21 cellular contexts compared by ENCODE assay signal in the genomic region with DNA sequence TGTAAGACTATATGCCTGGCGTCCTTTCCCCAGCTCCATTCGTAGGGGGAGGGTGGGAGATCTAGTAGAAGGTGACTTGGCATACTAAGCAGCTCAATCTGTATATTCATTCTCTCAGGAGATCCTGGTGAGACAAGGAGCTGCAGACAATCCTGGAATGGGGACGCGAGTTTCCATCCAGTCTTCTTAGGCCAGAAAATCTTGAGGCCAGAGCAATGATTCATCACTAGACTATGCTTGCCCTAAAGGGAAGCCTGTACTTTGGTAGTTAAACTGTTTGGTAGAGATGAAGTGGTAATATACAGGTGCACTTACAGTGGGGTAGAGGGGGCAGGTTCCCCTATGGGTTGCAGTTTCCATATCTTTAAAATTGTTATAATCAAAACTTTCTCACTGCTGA.
DNase-seq lines count a peak whose midpoint lies in the region; ATAC-seq and TF ChIP-seq lines count a peak whose summit lies in the region.
"Had no signal": no experiment of that assay in that cellular context is flagged by ENCODE, and none has a peak within 500 bp of the region (broad histone marks: within the 10 kb centered on the region; RNA-seq: fewer than 3 reads in every experiment).

No MANE protein-coding gene starts in this region.

- H3K27ac ChIP-seq in trophoblast cell (ENCODE audit: low read depth, low read length) (peak overlapping the region; percentile 6), GM23338 (ENCODE audit: low read depth) (no peak overlapping the region)
- H3K27ac ChIP-seq: BLaER1 treated with 17β-estradiol and CSF1 and Interleukin-3, amounts not matched to agents 10 nM and 100 nM; ovary; SJSA1; upper lobe of right lung had no signal

- no peaks in the 10 kb centered on the region for H3K9me3 Mint-ChIP-seq in GM23338
- H3K9me3 Mint-ChIP-seq: activated CD4-positive, alpha-beta memory T cell treated with anti-CD3 and anti-CD28 coated beads for 36 hours; activated naive CD8-positive, alpha-beta T cell treated with anti-CD3 and anti-CD28 coated beads, Interleukin-2, amount 50 U/mL, for 24 hours had no signal

- no peaks in the 10 kb centered on the region for H3K36me3 Mint-ChIP-seq in GM23338 (ENCODE audit: low read depth)
- H3K36me3 Mint-ChIP-seq: activated CD4-positive, alpha-beta memory T cell treated with anti-CD3 and anti-CD28 coated beads for 36 hours had no signal

- H3K79me1 ChIP-seq in trophoblast cell (ENCODE audit: low read length) = peaks cover 2% of the 10 kb centered on the region

- H3K4me2 ChIP-seq in trophoblast cell (ENCODE audit: low read length) (no peak overlapping the region), GM23338 (no peak overlapping the region)
- H3K4me2 ChIP-seq: BLaER1 treated with 17β-estradiol and CSF1 and Interleukin-3, amounts not matched to agents 10 nM and 100 nM had no signal

- H3K4me3 Mint-ChIP-seq in GM23338 = no peak overlapping the region
- H3K4me3 Mint-ChIP-seq: activated CD4-positive, alpha-beta memory T cell treated with anti-CD3 and anti-CD28 coated beads for 36 hours; activated naive CD8-positive, alpha-beta T cell treated with anti-CD3 and anti-CD28 coated beads, Interleukin-2, amount 50 U/mL, for 24 hours had no signal

- WGBS in trophoblast cell (ENCODE audit: extremely low coverage, insufficient coverage, insufficient read length) = no CpG with 5 or more reads among the region's 4 CpGs

- H3K23ac ChIP-seq in trophoblast cell (ENCODE audit: low read length) = no peak overlapping the region

- H3K9ac ChIP-seq in trophoblast cell (ENCODE audit: low read length) = no peak overlapping the region
- H3K9ac ChIP-seq: BLaER1 treated with 17β-estradiol and CSF1 and Interleukin-3, amounts not matched to agents 10 nM and 100 nM had no signal

- H3K4me1 ChIP-seq in trophoblast cell (ENCODE audit: control insufficient read depth in 1 of 2, insufficient read depth in 2 of 2, low read length in 2 of 2) = peaks cover 2 to 3% of the 10 kb centered on the region in 2 experiments
- H3K4me1 ChIP-seq in GM23338 (ENCODE audit: insufficient read depth) = no peaks in the 10 kb centered on the region
- H3K4me1 ChIP-seq: BLaER1 treated with 17β-estradiol and CSF1 and Interleukin-3, amounts not matched to agents 10 nM and 100 nM; SJSA1; upper lobe of right lung had no signal

- H3K4me1 Mint-ChIP-seq in GM23338 = no peaks in the 10 kb centered on the region
- H3K4me1 Mint-ChIP-seq: activated naive CD8-positive, alpha-beta T cell treated with anti-CD3 and anti-CD28 coated beads, Interleukin-2, amount 50 U/mL, for 24 hours had no signal

- H4K12ac ChIP-seq in trophoblast cell (ENCODE audit: low read depth, low read length) = no peak overlapping the region

- no peaks in the 10 kb centered on the region for H3K27me3 Mint-ChIP-seq in GM23338 (ENCODE audit: insufficient read depth, low read depth, poor library complexity)
- H3K27me3 Mint-ChIP-seq: activated CD4-positive, alpha-beta memory T cell treated with anti-CD3 and anti-CD28 coated beads for 36 hours; activated naive CD8-positive, alpha-beta T cell treated with anti-CD3 and anti-CD28 coated beads, Interleukin-2, amount 50 U/mL, for 24 hours had no signal

- no peaks in the 10 kb centered on the region for H3K9me3 ChIP-seq in trophoblast cell (ENCODE audit: insufficient read depth, low read depth, low read length)
- H3K9me3 ChIP-seq: BLaER1 treated with 17β-estradiol and CSF1 and Interleukin-3, amounts not matched to agents 10 nM and 100 nM; ovary; upper lobe of right lung had no signal

- no peak overlapping the region for H2AK5ac ChIP-seq in trophoblast cell (ENCODE audit: low read length)

- peak overlapping the region; percentile 65 for H4K8ac ChIP-seq in trophoblast cell (ENCODE audit: low read depth, low read length)

- DNase-seq in HFF-Myc (ENCODE audit: extremely low read depth, low read depth) (peak; percentile 1), astrocyte of the hippocampus (ENCODE audit: low read depth, low spot score) (peak; percentile 75), fibroblast of villous mesenchyme (ENCODE audit: low read depth) (peak; percentile 1), trophoblast cell (peak; percentile 44 to 54), HK-2 (ENCODE audit: unreplicated experiment) (no peak), NCI-H1048 (lab: John Stamatoyannopoulos, UW) (no peak), GM23338 (ENCODE audit: low spot score) (no peak)
- DNase-seq: activated CD4-positive, alpha-beta memory T cell treated with anti-CD3 and anti-CD28 coated beads for 36 hours; activated naive CD8-positive, alpha-beta T cell treated with anti-CD3 and anti-CD28 coated beads, Interleukin-2, amount 50 U/mL, for 24 hours; HCEC 1CT; NCI-H1417; NCI-H446; ovary; small intestine; stimulated activated naive CD4-positive, alpha-beta T cell; upper lobe of right lung had no signal

- no peaks in the 10 kb centered on the region for H3K36me3 ChIP-seq in trophoblast cell (ENCODE audit: control insufficient read depth in 1 of 2, insufficient read depth in 2 of 2, low read length in 2 of 2)
- H3K36me3 ChIP-seq in GM23338 (ENCODE audit: insufficient read depth) = 0 out of 2 replicates have a peak, but pooled peaks cover 2% of the 10 kb centered on the region
- H3K36me3 ChIP-seq: BLaER1 treated with 17β-estradiol and CSF1 and Interleukin-3, amounts not matched to agents 10 nM and 100 nM; ovary; SJSA1; upper lobe of right lung had no signal

- H3K18ac ChIP-seq in trophoblast cell (ENCODE audit: low read length) = no peak overlapping the region

- no peak overlapping the region for H4K91ac ChIP-seq in trophoblast cell (ENCODE audit: low read depth, low read length)

- H3K9me2 ChIP-seq in GM23338 (ENCODE audit: insufficient read depth) = 0 out of 2 replicates have a peak, but pooled peaks cover 3% of the 10 kb centered on the region

- ATAC-seq in HG03108 (IDR thresholded peaks at IDR 0.05; ENCODE audit: unreplicated experiment) = no peak
- ATAC-seq in GM23338 = no peak
- ATAC-seq: activated naive CD8-positive, alpha-beta T cell treated with anti-CD3 and anti-CD28 coated beads, Interleukin-2, amount 50 U/mL, for 24 hours; K562; upper lobe of right lung had no signal

- no peak overlapping the region for H3K4me3 ChIP-seq in HFF-Myc (replicated peaks; ENCODE audit: low read depth, low read length)
- no peak overlapping the region for H3K4me3 ChIP-seq in fibroblast of villous mesenchyme (ENCODE audit: low read depth, low read length)
- no peak overlapping the region for H3K4me3 ChIP-seq in trophoblast cell (ENCODE audit: low read depth, low read length)
- no peak overlapping the region for H3K4me3 ChIP-seq in GM23338
- H3K4me3 ChIP-seq: BLaER1 treated with 17β-estradiol and CSF1 and Interleukin-3, amounts not matched to agents 10 nM and 100 nM; coronary artery; K562; ovary; SJSA1; upper lobe of right lung had no signal

- H2BK120ac ChIP-seq in trophoblast cell (ENCODE audit: insufficient read depth, low read length, poor library complexity) = no peak overlapping the region

- TF ChIP-seq CTCF in HFF-Myc (IDR thresholded peaks at IDR 0.05; ENCODE audit: low read depth, low read length, missing control alignments) (no peak), fibroblast of villous mesenchyme (IDR thresholded peaks at IDR 0.05; ENCODE audit: insufficient read depth, low read depth, low read length) (no peak), GM23338 (conservative IDR thresholded peaks at IDR 0.05; ENCODE audit: low read depth in 2 of 2) (no peak)

- H2BK5ac ChIP-seq in trophoblast cell (ENCODE audit: low read depth, low read length, poor library complexity) = no peak overlapping the region

- no peak overlapping the region for H3K27ac Mint-ChIP-seq in GM23338
- H3K27ac Mint-ChIP-seq: activated CD4-positive, alpha-beta memory T cell treated with anti-CD3 and anti-CD28 coated beads for 36 hours; activated naive CD8-positive, alpha-beta T cell treated with anti-CD3 and anti-CD28 coated beads, Interleukin-2, amount 50 U/mL, for 24 hours had no signal

- H3K79me2 ChIP-seq in trophoblast cell (ENCODE audit: control insufficient read depth, insufficient read depth, low read length, poor library complexity) = no peaks in the 10 kb centered on the region
- no peaks in the 10 kb centered on the region for H3K79me2 ChIP-seq in GM23338 (replicated peaks; ENCODE audit: insufficient read depth)

- no peak overlapping the region for H2BK12ac ChIP-seq in trophoblast cell (ENCODE audit: low read length)

- H3K14ac ChIP-seq in trophoblast cell (ENCODE audit: low read length) = no peak overlapping the region

- H4K20me1 ChIP-seq in GM23338 (replicated peaks; ENCODE audit: insufficient read depth) = no peaks in the 10 kb centered on the region
- H4K20me1 ChIP-seq: BLaER1 treated with 17β-estradiol and CSF1 and Interleukin-3, amounts not matched to agents 10 nM and 100 nM had no signal

- H2AFZ ChIP-seq in trophoblast cell (ENCODE audit: insufficient read depth, low read length, poor library complexity) = no peak overlapping the region
- no peak overlapping the region for H2AFZ ChIP-seq in GM23338

- H3K4ac ChIP-seq in trophoblast cell (ENCODE audit: low read depth, low read length) = no peak overlapping the region

- no peaks in the 10 kb centered on the region for H3K27me3 ChIP-seq in trophoblast cell (ENCODE audit: insufficient read depth, low read length)
- H3K27me3 ChIP-seq in GM23338 (ENCODE audit: insufficient read depth) = no peaks in the 10 kb centered on the region
- H3K27me3 ChIP-seq: BLaER1 treated with 17β-estradiol and CSF1 and Interleukin-3, amounts not matched to agents 10 nM and 100 nM; ovary; SJSA1; upper lobe of right lung had no signal

- no peaks in the 10 kb centered on the region for H3F3A ChIP-seq in GM23338 (replicated peaks; ENCODE audit: low read depth)

TF ChIP-seq in GM23338, 12 proteins besides CTCF, POLR2A, EP300 and RAD21 (continues in another document):
- TF ChIP-seq NANOG (IDR thresholded peaks at IDR 0.05; ENCODE audit: borderline replicate concordance) (no peak), JUNB (IDR thresholded peaks at IDR 0.05; ENCODE audit: unreplicated experiment) (no peak), EZH2phosphoT487 (IDR thresholded peaks at IDR 0.05; ENCODE audit: unreplicated experiment) (no peak), CREB1 (CRISPR knock-in tag; IDR thresholded peaks at IDR 0.05; ENCODE audit: low read depth) (no peak), POLR2AphosphoS5 (IDR thresholded peaks at IDR 0.05; ENCODE audit: low read depth) (no peak), ZNF114 (CRISPR knock-in tag; IDR thresholded peaks at IDR 0.05) (no peak)
- TF ChIP-seq, protein P1, sequence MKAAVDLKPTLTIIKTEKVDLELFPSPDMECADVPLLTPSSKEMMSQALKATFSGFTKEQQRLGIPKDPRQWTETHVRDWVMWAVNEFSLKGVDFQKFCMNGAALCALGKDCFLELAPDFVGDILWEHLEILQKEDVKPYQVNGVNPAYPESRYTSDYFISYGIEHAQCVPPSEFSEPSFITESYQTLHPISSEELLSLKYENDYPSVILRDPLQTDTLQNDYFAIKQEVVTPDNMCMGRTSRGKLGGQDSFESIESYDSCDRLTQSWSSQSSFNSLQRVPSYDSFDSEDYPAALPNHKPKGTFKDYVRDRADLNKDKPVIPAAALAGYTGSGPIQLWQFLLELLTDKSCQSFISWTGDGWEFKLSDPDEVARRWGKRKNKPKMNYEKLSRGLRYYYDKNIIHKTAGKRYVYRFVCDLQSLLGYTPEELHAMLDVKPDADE (IDR thresholded peaks at IDR 0.05) = no peak

Comparison
In these comparisons a context has a peak if more than half of its experiments do, and no peak if none do; other contexts are left out.
1. DNase-seq: peak in HFF-Myc (single experiment), astrocyte of the hippocampus (single experiment), fibroblast of villous mesenchyme (single experiment) and trophoblast cell (2 of 2); none in HK-2 (single experiment), NCI-H1048 (single experiment) and GM23338 (single experiment).